In genomic region chr21:34129971-34130597, GRCh38 we compare ENCODE assay signal across 8 cellular contexts. TPM values are rescaled to one million over a fixed set of nuclear protein-coding genes. Genes with fewer than 3 reads are reported as not detected.
DNase-seq lines count a peak whose midpoint lies in the region; ATAC-seq and TF ChIP-seq lines count a peak whose summit lies in the region.

No MANE protein-coding gene starts in this region.

- peak overlapping the region; percentile 94 for H3K27ac ChIP-seq in mesodermal cell (ENCODE audit: low read depth, low read length, severe bottlenecking)
- H3K27ac ChIP-seq in uterus, result peak overlapping the region; percentile 76 to 92

- no peaks in the 10 kb centered on the region for H3K27me3 Mint-ChIP-seq in central memory CD8-positive, alpha-beta T cell

- no peak for TF ChIP-seq CTCF in uterus (IDR thresholded peaks at IDR 0.05)

- peaks cover 55% of the 10 kb centered on the region for H3K4me1 ChIP-seq in mesodermal cell (ENCODE audit: control insufficient read depth, insufficient read depth, low read length, poor library complexity, severe bottlenecking)
- H3K4me1 ChIP-seq in uterus, result peaks cover 17 to 33% of the 10 kb centered on the region in 2 donors

- WGBS in mesodermal cell (ENCODE audit: insufficient coverage in 2 of 2), 2 experiments, result 26 to 27% methylated on average over 3 to 4 of the region's 4 CpGs

- H3K9me3 ChIP-seq in mesodermal cell (ENCODE audit: control insufficient read depth, low read length) (no peaks in the 10 kb centered on the region), uterus (no peaks in the 10 kb centered on the region)

- H3K36me3 ChIP-seq in mesodermal cell (ENCODE audit: control insufficient read depth, insufficient read depth, low read length) (peaks cover 79% of the 10 kb centered on the region), uterus (no peaks in the 10 kb centered on the region)

- no peaks in the 10 kb centered on the region for H3K27me3 ChIP-seq in uterus

- intact Hi-C loops in Right ventricle myocardium superior (cut with DNase I) (no loop called here), Right ventricle myocardium inferior (cut with DNase I) (loop anchor here (5.0 kb wide), 4 partner anchors 52 to 217 kb away; no protein-coding TSS in a partner anchor), uterus (cut with DNase I; ENCODE audit: low total_unique reads) (no loop called here)

- H3K9me3 Mint-ChIP-seq in central memory CD8-positive, alpha-beta T cell, result no peaks in the 10 kb centered on the region

- TF ChIP-seq POLR2A in uterus (IDR thresholded peaks at IDR 0.05), result no peak

- H3K36me3 Mint-ChIP-seq in central memory CD8-positive, alpha-beta T cell (ENCODE audit: insufficient read depth), result peaks cover 11% of the 10 kb centered on the region

- no peak for DNase-seq in Right ventricle myocardium superior
- DNase-seq in Right ventricle myocardium inferior (ENCODE audit: missing footprints), result no peak
- no peak for DNase-seq in central memory CD8-positive, alpha-beta T cell (ENCODE audit: low spot score in 2 of 2)
- no peak for DNase-seq in uterus
- DNase-seq in glomerular visceral epithelial cell (ENCODE audit: extremely low spot score), result no peak
- no peak for DNase-seq in activated CD4-positive, alpha-beta T cell treated with anti-CD3 and anti-CD28 coated beads, Interleukin-2, amount 50 U/mL, for 48 hours

- no peak overlapping the region for H3K4me3 Mint-ChIP-seq in central memory CD8-positive, alpha-beta T cell

- peaks cover 79% of the 10 kb centered on the region for H3K4me1 Mint-ChIP-seq in central memory CD8-positive, alpha-beta T cell

- H3K4me3 ChIP-seq in mesodermal cell (ENCODE audit: extremely low read depth, insufficient read depth, low read length, poor library complexity, severe bottlenecking) (peak overlapping the region; percentile 14), uterus (peak overlapping the region in 1 of 2 donors; percentile 9)

- H3K27ac Mint-ChIP-seq in central memory CD8-positive, alpha-beta T cell (ENCODE audit: low read depth), result peak overlapping the region; percentile 22

- ATAC-seq in Right ventricle myocardium superior (ENCODE audit: poor library complexity) (peak; percentile 19), Right ventricle myocardium inferior (no peak), GM19035 (IDR thresholded peaks at IDR 0.05; ENCODE audit: unreplicated experiment) (no peak)
- ATAC-seq in central memory CD8-positive, alpha-beta T cell (replicated peaks; ENCODE audit: extremely low read depth, poor library complexity, severe bottlenecking), result no peak

RNA-seq across cellular contexts. Expression of gene MRPS6, which starts 56.7 kb away (rescaled TPM):
- total RNA-seq in Right ventricle myocardium superior, result 74.4 TPM
- 72.2 TPM for total RNA-seq in Right ventricle myocardium inferior
- 172 TPM for polyA plus RNA-seq in mesodermal cell (2013, experiment 1 of 2)
- polyA plus RNA-seq in mesodermal cell (2013, experiment 2 of 2), result 173 TPM
- 10 to 100 TPM in 3 of 4 donors, 1 to 10 TPM in 1; 9.0 to 75.6 (median 33.5) TPM for total RNA-seq in uterus

RNA-seq across cellular contexts. Expression of gene SLC5A3, which starts 56.7 kb away (rescaled TPM):
- total RNA-seq in Right ventricle myocardium superior (5.1 TPM), Right ventricle myocardium inferior (6.2 TPM), uterus (10 to 100 TPM; 10.2 to 76.2 (median 17.1) TPM)
- polyA plus RNA-seq in mesodermal cell (2013, experiment 1 of 2), result 14.0 TPM
- polyA plus RNA-seq in mesodermal cell (2013, experiment 2 of 2), result 13.7 TPM
